ENCODE assay signal across 1 cellular context in the genomic region with DNA sequence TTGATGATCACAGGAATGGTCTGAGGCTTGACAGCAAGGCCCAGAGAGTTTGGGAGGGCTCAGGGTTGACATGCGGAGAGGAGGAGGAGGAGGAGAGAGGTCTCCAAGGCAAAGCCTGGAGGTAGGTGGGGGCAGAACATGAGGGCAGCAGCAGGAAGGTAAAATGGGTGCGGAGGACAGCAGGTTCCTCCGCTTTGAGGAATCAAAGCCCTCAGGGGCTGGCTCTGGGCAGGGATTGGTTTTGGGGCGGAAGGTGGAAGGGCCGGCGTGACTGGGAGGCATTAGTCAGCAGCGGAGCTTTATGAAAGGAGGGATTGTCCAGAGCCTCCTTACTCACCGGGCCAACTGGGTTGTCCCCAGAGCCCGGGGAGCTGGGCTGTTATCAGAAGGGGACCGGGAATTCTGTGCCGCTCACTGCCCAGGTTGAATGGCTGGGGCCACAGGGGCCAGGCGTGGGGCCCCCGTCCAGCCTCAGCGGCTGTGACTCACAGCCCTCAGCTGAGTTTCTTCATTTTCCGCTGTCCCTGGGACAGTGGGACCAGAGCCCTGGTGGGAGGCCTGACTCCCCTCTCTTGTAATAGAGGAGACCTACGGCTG.
TF ChIP-seq lines count a peak whose summit lies in the region.

No MANE protein-coding gene starts in this region.

TF ChIP-seq in HCT116, 20 proteins besides CTCF, POLR2A, EP300 and RAD21 (continued from another document):
- TF ChIP-seq SIN3A (IDR thresholded peaks at IDR 0.05; ENCODE audit: low read depth) (no peak), YY1 (IDR thresholded peaks at IDR 0.05; ENCODE audit: extremely low read depth, insufficient replicate concordance, low read depth, low read length) (peak; percentile 9), EZH2 (IDR thresholded peaks at IDR 0.05) (no peak), SP1 (IDR thresholded peaks at IDR 0.05; ENCODE audit: low read depth) (no peak)
- TF ChIP-seq, protein P1, sequence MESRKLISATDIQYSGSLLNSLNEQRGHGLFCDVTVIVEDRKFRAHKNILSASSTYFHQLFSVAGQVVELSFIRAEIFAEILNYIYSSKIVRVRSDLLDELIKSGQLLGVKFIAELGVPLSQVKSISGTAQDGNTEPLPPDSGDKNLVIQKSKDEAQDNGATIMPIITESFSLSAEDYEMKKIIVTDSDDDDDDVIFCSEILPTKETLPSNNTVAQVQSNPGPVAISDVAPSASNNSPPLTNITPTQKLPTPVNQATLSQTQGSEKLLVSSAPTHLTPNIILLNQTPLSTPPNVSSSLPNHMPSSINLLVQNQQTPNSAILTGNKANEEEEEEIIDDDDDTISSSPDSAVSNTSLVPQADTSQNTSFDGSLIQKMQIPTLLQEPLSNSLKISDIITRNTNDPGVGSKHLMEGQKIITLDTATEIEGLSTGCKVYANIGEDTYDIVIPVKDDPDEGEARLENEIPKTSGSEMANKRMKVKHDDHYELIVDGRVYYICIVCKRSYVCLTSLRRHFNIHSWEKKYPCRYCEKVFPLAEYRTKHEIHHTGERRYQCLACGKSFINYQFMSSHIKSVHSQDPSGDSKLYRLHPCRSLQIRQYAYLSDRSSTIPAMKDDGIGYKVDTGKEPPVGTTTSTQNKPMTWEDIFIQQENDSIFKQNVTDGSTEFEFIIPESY (IDR thresholded peaks at IDR 0.05; ENCODE audit: extremely low read depth, insufficient replicate concordance, low read length): peak; percentile 41
